21 cellular contexts compared by ENCODE assay signal in genomic region chr13:68026077-68026476, GRCh38.
DNase-seq lines count a peak whose midpoint lies in the region; ATAC-seq and TF ChIP-seq lines count a peak whose summit lies in the region.
"Had no signal": no experiment of that assay in that cellular context is flagged by ENCODE, and none has a peak within 500 bp of the region (broad histone marks: within the 10 kb centered on the region; RNA-seq: fewer than 3 reads in every experiment).

No MANE protein-coding gene starts in this region.

- intact Hi-C loops in left ventricle myocardium superior (cut with micrococcal nuclease) = no loop called here
- intact Hi-C loops in dorsolateral prefrontal cortex (cut with DNase I) = no loop called here

- H3K27ac ChIP-seq in right atrium auricular region (peak overlapping the region in 1 of 2 donors; percentile 70), dorsolateral prefrontal cortex (no peak overlapping the region)
- H3K27ac ChIP-seq: SK-N-MC had no signal

- no peaks in the 10 kb centered on the region for H3K9me3 ChIP-seq in right atrium auricular region
- H3K9me3 ChIP-seq: Caco-2 had no signal

- no peaks in the 10 kb centered on the region for H3K27me3 Mint-ChIP-seq in glutamatergic neuron (ENCODE audit: unreplicated experiment)
- H3K27me3 Mint-ChIP-seq: CD4-positive, alpha-beta T cell had no signal

- no peaks in the 10 kb centered on the region for H3K9me3 Mint-ChIP-seq in glutamatergic neuron (ENCODE audit: unreplicated experiment)

- H3K27ac Mint-ChIP-seq in glutamatergic neuron (ENCODE audit: unreplicated experiment) = no peak overlapping the region
- H3K27ac Mint-ChIP-seq: CD4-positive, alpha-beta T cell; GM23338 had no signal

- H3K4me3 Mint-ChIP-seq in glutamatergic neuron (ENCODE audit: unreplicated experiment) = no peak overlapping the region
- H3K4me3 Mint-ChIP-seq: CD4-positive, alpha-beta T cell; GM23338 had no signal

- no peaks in the 10 kb centered on the region for H3K4me1 ChIP-seq in right atrium auricular region
- H3K4me1 ChIP-seq: Caco-2 had no signal

- peak overlapping the region in 1 of 2 donors; percentile 11 for H3K4me3 ChIP-seq in right atrium auricular region
- H3K4me3 ChIP-seq in dorsolateral prefrontal cortex = no peak overlapping the region
- H3K4me3 ChIP-seq: GM23338, SK-N-MC had no signal

- H3K4me1 Mint-ChIP-seq in glutamatergic neuron (ENCODE audit: low read depth, unreplicated experiment) = no peaks in the 10 kb centered on the region

- no peak for TF ChIP-seq CTCF in right atrium auricular region (IDR thresholded peaks at IDR 0.05)
- TF ChIP-seq CTCF in dorsolateral prefrontal cortex (IDR thresholded peaks at IDR 0.05 in 54 of 56, conservative IDR thresholded peaks at IDR 0.05 in 2 of 56; ENCODE audit: low read depth in 1 of 56, partially characterized antibody in 56 of 56) = no peak
- no peak for TF ChIP-seq CTCF in glutamatergic neuron (IDR thresholded peaks at IDR 0.05; ENCODE audit: partially characterized antibody, unreplicated experiment)

- no peaks in the 10 kb centered on the region for H3K36me3 ChIP-seq in right atrium auricular region

- ATAC-seq in left ventricle myocardium superior (peak; percentile 35), HG02943 (IDR thresholded peaks at IDR 0.05; ENCODE audit: low read depth, unreplicated experiment) (peak; percentile 59), HG03432 (IDR thresholded peaks at IDR 0.05; ENCODE audit: unreplicated experiment) (peak; percentile 52)
- ATAC-seq: GM23338, Panc1 had no signal

- H3K27me3 ChIP-seq in right atrium auricular region = no peaks in the 10 kb centered on the region
- H3K27me3 ChIP-seq in dorsolateral prefrontal cortex = peaks cover 0 to 4% (median 0%) of the 10 kb centered on the region in 45 donors

- no peak for DNase-seq in left ventricle myocardium superior
- DNase-seq in right atrium auricular region (ENCODE audit: low spot score) = no peak
- no peak for DNase-seq in NCI-H146 treated with DMSO at 0.1 percent for 48 hours (lab: John Stamatoyannopoulos, UW; ENCODE audit: unreplicated experiment)
- no peak for DNase-seq in EL
- no peak for DNase-seq in dorsolateral prefrontal cortex
- no peak for DNase-seq in glutamatergic neuron
- DNase-seq: Caco-2; CD4-positive, alpha-beta T cell; GDM1; HCEC 1CT; MM.1S; NCI-H1092; NCI-H146; NCI-H2081 treated with DMSO at 0.1 percent for 48 hours; NCI-H446 treated with DMSO at 0.1 percent for 48 hours; SHP77 had no signal

- H3K36me3 Mint-ChIP-seq in glutamatergic neuron (ENCODE audit: unreplicated experiment) = no peaks in the 10 kb centered on the region
